10 cellular contexts compared by ENCODE assay signal in the genomic region with DNA sequence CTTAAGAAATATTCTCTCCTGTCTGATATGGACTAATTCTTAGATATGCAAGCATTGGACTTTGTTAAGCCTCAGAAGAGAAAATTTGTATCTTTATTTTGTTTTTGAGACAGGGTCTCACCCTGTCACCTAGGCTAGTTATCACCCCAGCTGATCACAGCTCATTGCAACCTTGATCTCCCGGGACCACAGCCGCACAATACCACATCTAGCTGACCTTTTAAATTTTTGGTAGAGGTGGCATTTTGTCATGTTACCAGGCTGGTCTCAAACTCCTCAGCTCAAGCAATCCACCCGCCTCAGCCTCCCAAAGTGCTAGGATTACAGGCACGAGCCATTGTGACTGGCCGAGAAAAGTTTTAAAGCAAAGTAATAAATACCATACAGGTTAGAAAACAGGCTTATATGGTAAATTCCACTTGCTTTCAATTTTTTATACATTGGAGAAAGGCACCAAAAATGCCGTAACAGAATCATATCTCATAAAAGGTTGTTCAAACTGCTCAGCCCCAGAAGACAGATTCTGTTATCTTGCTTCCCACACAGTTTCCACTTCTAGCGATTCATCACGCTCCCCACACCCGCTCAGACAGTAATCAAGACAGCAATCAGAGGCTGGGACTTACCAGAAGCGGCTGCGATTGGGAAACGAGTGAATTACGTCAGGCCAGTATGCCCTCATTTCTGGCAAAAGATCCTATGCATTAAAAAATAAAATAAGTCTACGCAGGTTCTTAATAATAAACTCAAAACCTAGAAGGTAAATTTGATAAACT. TPM values are rescaled to one million over a fixed set of nuclear protein-coding genes. Genes with fewer than 3 reads are reported as not detected.
DNase-seq lines count a peak whose midpoint lies in the region; ATAC-seq and TF ChIP-seq lines count a peak whose summit lies in the region.
"Had no signal": no experiment of that assay in that cellular context is flagged by ENCODE, and none has a peak within 500 bp of the region (broad histone marks: within the 10 kb centered on the region; RNA-seq: fewer than 3 reads in every experiment).

No MANE protein-coding gene starts in this region.

- no peaks in the 10 kb centered on the region for H3K9me3 Mint-ChIP-seq in T-cell
- H3K9me3 Mint-ChIP-seq: dendritic cell treated with granulocyte-macrophage colony-stimulating factor and Interleukin-4, amounts not matched to agents 40 ng/mL and 50 ng/mL, for 4 days had no signal

- no peaks in the 10 kb centered on the region for H3K4me1 ChIP-seq in mucosa of descending colon (ENCODE audit: low read depth)

- CTCF ChIA-PET in T-cell (lab: Charles Lee): interaction anchor here in 1 of 2 donors (1.1 to 3.6 kb wide), 2 partner anchors 14 to 47 kb away, joined by 3 to 17 read pairs; partner anchors contain the start of gene RNASET2

- H3K27me3 Mint-ChIP-seq in T-cell: no peaks in the 10 kb centered on the region
- H3K27me3 Mint-ChIP-seq: dendritic cell treated with granulocyte-macrophage colony-stimulating factor and Interleukin-4, amounts not matched to agents 40 ng/mL and 50 ng/mL, for 4 days had no signal

- intact Hi-C loops in mucosa of descending colon (cut with DNase I, micrococcal nuclease): no loop called here

- DNase-seq in Ammon's horn (ENCODE audit: low spot score): peak; percentile 62
- peak in 31 of 34 experiments; percentile 26 to 70 (median 50) for DNase-seq in T-cell
- peak; percentile 77 for DNase-seq in activated naive CD4-positive, alpha-beta T cell treated with Interleukin-2 at 50 U/mL for 16 hours
- no peak for DNase-seq in mucosa of descending colon
- DNase-seq in 8988T: no peak
- no peak for DNase-seq in DMS153 treated with DMSO at 0.1 percent for 48 hours (lab: John Stamatoyannopoulos, UW; ENCODE audit: unreplicated experiment)
- DNase-seq in NCI-H1417 treated with DMSO at 0.1 percent for 48 hours (lab: John Stamatoyannopoulos, UW): no peak
- DNase-seq: NCI-H2081 had no signal

- H3K36me3 ChIP-seq in mucosa of descending colon (ENCODE audit: low read depth): no peaks in the 10 kb centered on the region

- H3K4me3 ChIP-seq in mucosa of descending colon: no peak overlapping the region

- POLR2A ChIA-PET in T-cell (lab: Charles Lee): interaction anchor here in 1 of 2 donors (0.6 to 0.9 kb wide), 3 partner anchors 11 to 561 kb away, joined by 3 to 5 read pairs (median 4); partner anchors contain the start of gene RNASET2

- peaks cover 22 to 54% (median 45%) of the 10 kb centered on the region in 3 donors for H3K4me1 Mint-ChIP-seq in T-cell

- peak; percentile 54 to 97 (median 80) for ATAC-seq in T-cell (replicated peaks in 1 of 4)
- peak; percentile 46 for ATAC-seq in mucosa of descending colon
- ATAC-seq in GM18498 (IDR thresholded peaks at IDR 0.05; ENCODE audit: unreplicated experiment): no peak

- peak overlapping the region; percentile 82 to 92 for H3K27ac Mint-ChIP-seq in T-cell
- H3K27ac Mint-ChIP-seq: dendritic cell treated with granulocyte-macrophage colony-stimulating factor and Interleukin-4, amounts not matched to agents 40 ng/mL and 50 ng/mL, for 4 days had no signal

- no peaks in the 10 kb centered on the region for H3K9me3 ChIP-seq in mucosa of descending colon

- no peak for TF ChIP-seq CTCF in mucosa of descending colon (IDR thresholded peaks at IDR 0.05)

- peaks cover 58% of the 10 kb centered on the region for H3K36me3 Mint-ChIP-seq in T-cell

- peak overlapping the region; percentile 19 to 50 (median 43) for H3K4me3 Mint-ChIP-seq in T-cell
- H3K4me3 Mint-ChIP-seq: dendritic cell treated with granulocyte-macrophage colony-stimulating factor and Interleukin-4, amounts not matched to agents 40 ng/mL and 50 ng/mL, for 4 days had no signal

RNA-seq across cellular contexts. Expression of gene RNASET2, which starts 13.8 kb away (rescaled TPM):
- 100 to 1,000 TPM; 121 to 275 (median 252) TPM for total RNA-seq in T-cell
- total RNA-seq in mucosa of descending colon: 100 to 1,000 TPM in 2 of 3 donors, 10 to 100 TPM in 1; 60.1 to 127 (median 109) TPM

RNA-seq across cellular contexts. Expression of gene CEP43, which starts 56.6 kb away (rescaled TPM):
- total RNA-seq in T-cell (10 to 100 TPM; 12.3 to 15.9 (median 14.8) TPM), mucosa of descending colon (10 to 100 TPM; 20.4 to 24.7 (median 24.2) TPM)

Comparison
In these comparisons a context has a peak if more than half of its experiments do, and no peak if none do; other contexts are left out.
1. DNase-seq: peak in Ammon's horn (single experiment), T-cell (31 of 34) and activated naive CD4-positive, alpha-beta T cell treated with Interleukin-2 at 50 U/mL for 16 hours (single experiment); none in mucosa of descending colon (0 of 3), 8988T (single experiment), DMS153 treated with DMSO at 0.1 percent for 48 hours (single experiment) and NCI-H1417 treated with DMSO at 0.1 percent for 48 hours (single experiment).